ENCODE assay signal across 3 cellular contexts in genomic region chr9:93683331-93684134, GRCh38.
TF ChIP-seq lines count a peak whose summit lies in the region.

No MANE protein-coding gene starts in this region.

TF ChIP-seq in SK-N-SH, 30 proteins besides CTCF, POLR2A, EP300 and RAD21 (continued from another document):
- TF ChIP-seq REST (IDR thresholded peaks at IDR 0.05; ENCODE audit: low read depth, low read length) (no peak), RCOR1 (IDR thresholded peaks at IDR 0.05; ENCODE audit: low read length) (no peak), CHD2 (IDR thresholded peaks at IDR 0.05; ENCODE audit: low read length, partially characterized antibody) (no peak), NRF1 (IDR thresholded peaks at IDR 0.05; ENCODE audit: low read depth, low read length) (no peak), FOXM1 (IDR thresholded peaks at IDR 0.05; ENCODE audit: low read depth) (no peak), FOXJ3 (CRISPR knock-in tag; IDR thresholded peaks at IDR 0.05) (no peak), YY1 (IDR thresholded peaks at IDR 0.05; ENCODE audit: low read depth) (no peak), RXRA (IDR thresholded peaks at IDR 0.05; ENCODE audit: borderline replicate concordance, low read depth) (no peak), ZBTB33 (IDR thresholded peaks at IDR 0.05; ENCODE audit: borderline replicate concordance, low read depth) (no peak)
- TF ChIP-seq, protein P1, sequence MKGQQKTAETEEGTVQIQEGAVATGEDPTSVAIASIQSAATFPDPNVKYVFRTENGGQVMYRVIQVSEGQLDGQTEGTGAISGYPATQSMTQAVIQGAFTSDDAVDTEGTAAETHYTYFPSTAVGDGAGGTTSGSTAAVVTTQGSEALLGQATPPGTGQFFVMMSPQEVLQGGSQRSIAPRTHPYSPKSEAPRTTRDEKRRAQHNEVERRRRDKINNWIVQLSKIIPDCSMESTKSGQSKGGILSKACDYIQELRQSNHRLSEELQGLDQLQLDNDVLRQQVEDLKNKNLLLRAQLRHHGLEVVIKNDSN (IDR thresholded peaks at IDR 0.05; ENCODE audit: borderline replicate concordance, low read depth), result no peak
- TF ChIP-seq, protein P2, sequence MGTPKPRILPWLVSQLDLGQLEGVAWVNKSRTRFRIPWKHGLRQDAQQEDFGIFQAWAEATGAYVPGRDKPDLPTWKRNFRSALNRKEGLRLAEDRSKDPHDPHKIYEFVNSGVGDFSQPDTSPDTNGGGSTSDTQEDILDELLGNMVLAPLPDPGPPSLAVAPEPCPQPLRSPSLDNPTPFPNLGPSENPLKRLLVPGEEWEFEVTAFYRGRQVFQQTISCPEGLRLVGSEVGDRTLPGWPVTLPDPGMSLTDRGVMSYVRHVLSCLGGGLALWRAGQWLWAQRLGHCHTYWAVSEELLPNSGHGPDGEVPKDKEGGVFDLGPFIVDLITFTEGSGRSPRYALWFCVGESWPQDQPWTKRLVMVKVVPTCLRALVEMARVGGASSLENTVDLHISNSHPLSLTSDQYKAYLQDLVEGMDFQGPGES (IDR thresholded peaks at IDR 0.05; ENCODE audit: low read depth, low read length), result no peak

TF ChIP-seq in SK-N-SH treated with all-trans-retinoic acid at 6 μM for 48 hours, 23 proteins besides CTCF, POLR2A, EP300 and RAD21 (continued from another document):
- TF ChIP-seq TSHZ2 (CRISPR knock-in tag; IDR thresholded peaks at IDR 0.05) (no peak), ZNF565 (CRISPR knock-in tag; conservative IDR thresholded peaks at IDR 0.05; ENCODE audit: low read depth) (no peak), ARNTL (CRISPR knock-in tag; IDR thresholded peaks at IDR 0.05; ENCODE audit: borderline replicate concordance, low read depth) (no peak), ZFP30 (CRISPR knock-in tag; IDR thresholded peaks at IDR 0.05) (no peak), ISL1 (CRISPR knock-in tag; IDR thresholded peaks at IDR 0.05) (no peak), PPARA (CRISPR knock-in tag; IDR thresholded peaks at IDR 0.05; ENCODE audit: borderline replicate concordance) (no peak), GLIS3 (CRISPR knock-in tag; IDR thresholded peaks at IDR 0.05) (no peak), RARB (CRISPR knock-in tag; IDR thresholded peaks at IDR 0.05) (no peak), SNAI2 (CRISPR knock-in tag; IDR thresholded peaks at IDR 0.05) (no peak), CSRNP3 (CRISPR knock-in tag; IDR thresholded peaks at IDR 0.05) (no peak), ESRRG (CRISPR knock-in tag; IDR thresholded peaks at IDR 0.05) (no peak), CSDC2 (CRISPR knock-in tag; IDR thresholded peaks at IDR 0.05) (no peak)
TF ChIP-seq in SK-N-SH treated with all-trans-retinoic acid at 6 μM for 48 hours: peak in this region for 0.

TF ChIP-seq in H1, 55 proteins besides CTCF, POLR2A, EP300 and RAD21 (continued from another document):
- TF ChIP-seq E2F6 (IDR thresholded peaks at IDR 0.05) (no peak), CBX8 (IDR thresholded peaks at IDR 0.05; ENCODE audit: borderline replicate concordance, low read depth, low read length) (no peak), PHF8 (conservative IDR thresholded peaks at IDR 0.05; ENCODE audit: low read depth, low read length) (no peak), MAX (IDR thresholded peaks at IDR 0.05) (no peak), ATF2 (IDR thresholded peaks at IDR 0.05; ENCODE audit: low read length) (no peak)
